ENCODE assay signal across 6 cellular contexts in the genomic region with DNA sequence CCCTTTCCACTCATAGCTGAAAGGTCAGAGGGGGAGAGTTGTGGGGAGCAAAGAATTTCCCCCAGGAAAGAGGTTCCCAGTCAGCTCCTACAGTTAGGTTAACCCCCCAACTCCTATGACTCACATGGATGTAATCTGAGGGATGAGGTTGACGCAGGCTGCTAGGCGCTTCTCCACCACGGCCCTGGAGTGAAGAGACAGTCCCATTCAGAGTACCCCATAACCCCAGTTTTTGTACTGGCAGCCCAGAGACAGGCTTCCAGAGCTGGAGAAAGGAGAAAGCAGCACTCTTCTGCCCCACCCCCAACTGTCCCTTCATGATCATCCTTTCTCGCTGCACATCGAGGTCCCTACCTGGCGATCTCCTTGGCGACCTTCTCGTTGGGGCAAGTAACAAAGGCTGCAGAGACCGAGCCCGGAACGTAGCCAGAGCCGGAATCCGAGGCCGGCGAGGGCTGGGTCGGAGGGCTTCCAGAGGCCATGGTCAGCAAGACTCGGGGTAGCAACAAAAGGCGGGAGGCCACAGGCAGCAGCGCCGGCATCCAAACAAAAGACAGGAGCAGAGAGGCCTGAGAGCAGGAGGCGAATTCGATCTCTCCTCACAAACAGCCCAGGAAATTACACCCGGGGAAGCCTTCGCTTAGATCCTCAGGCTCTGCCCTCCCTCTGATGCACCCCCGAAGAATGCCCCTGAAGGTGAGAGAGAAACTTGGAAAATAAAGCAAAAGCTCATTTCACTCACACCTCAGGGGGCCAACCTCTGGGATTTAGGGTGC. TPM values are rescaled to one million over a fixed set of nuclear protein-coding genes. Genes with fewer than 3 reads are reported as not detected.
A peak's percentile ranks its signal among the peaks of the same experiment; 100 is the strongest.
DNase-seq lines count a peak whose midpoint lies in the region; TF ChIP-seq lines count a peak whose summit lies in the region.

No MANE protein-coding gene starts in this region.

- H3K9ac ChIP-seq in iPS-18a (ENCODE audit: low read length): peak overlapping the region; percentile 90

- H3K4me3 ChIP-seq in iPS-18a (ENCODE audit: low read length) (peak overlapping the region; percentile 92), vagina (peak overlapping the region; percentile 60 to 71)

- TF ChIP-seq POLR2A in GM15510 (IDR thresholded peaks at IDR 0.05; ENCODE audit: borderline replicate concordance, extremely low read depth, insufficient read length): peak; percentile 11
- TF ChIP-seq POLR2A in vagina (IDR thresholded peaks at IDR 0.05): no peak

- H3K4me1 ChIP-seq in iPS-18a (ENCODE audit: control insufficient read depth, low read depth, low read length) (peaks cover 30% of the 10 kb centered on the region), vagina (peaks cover 61% of the 10 kb centered on the region)

- peak overlapping the region; percentile 69 for H3K27ac ChIP-seq in iPS-18a (ENCODE audit: low read length)
- H3K27ac ChIP-seq in vagina: peak overlapping the region; percentile 98

- H3K9me3 ChIP-seq in iPS-18a (ENCODE audit: control insufficient read depth, low read depth, low read length) (no peaks in the 10 kb centered on the region), vagina (no peaks in the 10 kb centered on the region)

- H3K36me3 ChIP-seq in iPS-18a (ENCODE audit: control insufficient read depth, low read depth, low read length): peaks cover 31% of the 10 kb centered on the region
- peaks cover 0 to 31% of the 10 kb centered on the region in 2 donors for H3K36me3 ChIP-seq in vagina

- TF ChIP-seq CTCF in vagina (IDR thresholded peaks at IDR 0.05): no peak

- DNase-seq in SW480 (ENCODE audit: low spot score): peak; percentile 44
- DNase-seq in vagina (ENCODE audit: extremely low spot score in 2 of 2): no peak
- DNase-seq in NAMALWA (ENCODE audit: low spot score): no peak
- no peak for DNase-seq in effector CD8-positive, alpha-beta T cell (lab: John Stamatoyannopoulos, UW)

- H3K27me3 ChIP-seq in iPS-18a (ENCODE audit: control insufficient read depth, insufficient read depth, low read length) (no peaks in the 10 kb centered on the region), vagina (no peaks in the 10 kb centered on the region)

- intact Hi-C loops in vagina (cut with DNase I): loop anchor here (5.0 kb wide), 1 partner anchor 100 kb away; a partner anchor contains a TSS

RNA-seq across cellular contexts. Expression of a gene that starts 0.6 kb away (rescaled TPM):
- total RNA-seq in vagina: 73.2 TPM

RNA-seq across cellular contexts. Expression of a gene that starts 2.5 kb away (rescaled TPM):
- 16.0 TPM for total RNA-seq in vagina

RNA-seq across cellular contexts. Expression of a gene that starts 6.5 kb away (rescaled TPM):
- total RNA-seq in vagina: 73.2 TPM

RNA-seq across cellular contexts. Expression of a gene that starts 25.7 kb away (rescaled TPM):
- 27.5 TPM for total RNA-seq in vagina

RNA-seq across cellular contexts. Expression of a gene that starts 37.1 kb away (rescaled TPM):
- total RNA-seq in vagina: 1.5 TPM
